15 cellular contexts compared by ENCODE assay signal in the genomic region with DNA sequence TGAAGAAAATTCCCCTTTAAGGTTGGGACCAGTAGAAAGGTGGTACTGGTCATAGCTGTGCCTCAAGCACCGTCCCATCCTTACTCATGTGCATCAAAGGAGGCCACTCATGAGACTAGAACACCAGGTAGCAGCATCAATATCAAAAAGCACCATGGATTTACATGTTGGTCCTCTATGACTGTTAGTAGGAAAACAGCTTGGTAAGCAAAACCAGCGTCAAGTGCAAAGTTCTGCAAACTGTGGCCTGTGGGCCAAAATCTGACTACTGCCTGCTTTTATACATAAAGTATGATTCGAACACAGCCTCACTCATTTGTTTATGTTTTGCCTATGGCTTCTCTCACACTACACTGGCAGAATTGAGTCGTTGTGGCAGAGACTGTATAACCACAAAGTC.
"Had no signal": no experiment of that assay in that cellular context is flagged by ENCODE, and none has a peak within 500 bp of the region (broad histone marks: within the 10 kb centered on the region; RNA-seq: fewer than 3 reads in every experiment).

No MANE protein-coding gene starts in this region.

- H3K4me3 ChIP-seq: body of pancreas, heart left ventricle, transverse colon had no signal

- H3K27ac Mint-ChIP-seq: activated B cell treated with CpG ODN at 0.5 μM for 24 hours; activated CD4-positive, alpha-beta T cell treated with anti-CD3 and anti-CD28 coated beads, Interleukin-2, amount 10 ng/mL, durations not matched to agents 24 days and 14 days; activated naive CD4-positive, alpha-beta T cell treated with anti-CD3 and anti-CD28 coated beads, Interleukin-2, amount 50 U/mL, for 72 hours; activated T-cell treated with anti-CD3 and anti-CD28 coated beads, Interleukin-2, amount 50 U/mL, for 72 hours had no signal

- H3K36me3 ChIP-seq: heart left ventricle, neutrophil, transverse colon had no signal

- H3K9me3 ChIP-seq: body of pancreas, heart left ventricle, neutrophil, transverse colon had no signal

- DNase-seq: activated B cell treated with CpG ODN at 0.5 μM for 24 hours; activated CD4-positive, alpha-beta T cell treated with anti-CD3 and anti-CD28 coated beads, Interleukin-2, amount 10 ng/mL, durations not matched to agents 24 days and 14 days; activated CD8-positive, alpha-beta memory T cell treated with anti-CD3 and anti-CD28 coated beads, Interleukin-2, amount 50 U/mL, for 48 hours; activated gamma-delta T cell; activated T-cell treated with anti-CD3 and anti-CD28 coated beads, Interleukin-2, amount 50 U/mL, for 72 hours; effector memory CD4-positive, alpha-beta T cell; stimulated activated CD4-positive, alpha-beta T cell treated with anti-CD3 and anti-CD28 coated beads, Interleukin-4, amount 100 ng/mL, for 24 hours; stimulated activated CD8-positive, alpha-beta memory T cell treated with anti-CD3 and anti-CD28 coated beads, Interleukin-4, amount 100 ng/mL, for 48 hours; stimulated activated naive CD8-positive, alpha-beta T cell treated with anti-CD3 and anti-CD28 coated beads, Interleukin-15, Interleukin-2, amounts not matched to agents 100 U/mL and 50 U/mL, for 24 hours; transverse colon had no signal

- H3K4me3 Mint-ChIP-seq: activated B cell treated with CpG ODN at 0.5 μM for 24 hours; activated CD4-positive, alpha-beta T cell treated with anti-CD3 and anti-CD28 coated beads, Interleukin-2, amount 10 ng/mL, durations not matched to agents 24 days and 14 days; activated T-cell treated with anti-CD3 and anti-CD28 coated beads, Interleukin-2, amount 50 U/mL, for 72 hours; central memory CD8-positive, alpha-beta T cell had no signal

- H3K27me3 ChIP-seq: body of pancreas, heart left ventricle, neutrophil, transverse colon had no signal

- H3K27me3 Mint-ChIP-seq: activated B cell treated with CpG ODN at 0.5 μM for 24 hours; activated CD4-positive, alpha-beta T cell treated with anti-CD3 and anti-CD28 coated beads, Interleukin-2, amount 10 ng/mL, durations not matched to agents 24 days and 14 days; central memory CD8-positive, alpha-beta T cell had no signal

- H3K4me1 Mint-ChIP-seq: activated B cell treated with CpG ODN at 0.5 μM for 24 hours; activated CD4-positive, alpha-beta T cell treated with anti-CD3 and anti-CD28 coated beads, Interleukin-2, amount 10 ng/mL, durations not matched to agents 24 days and 14 days; central memory CD8-positive, alpha-beta T cell had no signal

- ATAC-seq: activated naive CD4-positive, alpha-beta T cell treated with anti-CD3 and anti-CD28 coated beads, Interleukin-2, amount 50 U/mL, for 72 hours; activated T-cell treated with anti-CD3 and anti-CD28 coated beads, Interleukin-2, amount 50 U/mL, for 72 hours; body of pancreas; stimulated activated naive CD8-positive, alpha-beta T cell treated with anti-CD3 and anti-CD28 coated beads, Interleukin-15, Interleukin-2, amounts not matched to agents 100 U/mL and 50 U/mL, for 24 hours had no signal

- H3K27ac ChIP-seq: body of pancreas, heart left ventricle, neutrophil, transverse colon had no signal

- H3K4me1 ChIP-seq: body of pancreas, heart left ventricle, transverse colon had no signal
